ENCODE assay signal across 19 cellular contexts in the genomic region with DNA sequence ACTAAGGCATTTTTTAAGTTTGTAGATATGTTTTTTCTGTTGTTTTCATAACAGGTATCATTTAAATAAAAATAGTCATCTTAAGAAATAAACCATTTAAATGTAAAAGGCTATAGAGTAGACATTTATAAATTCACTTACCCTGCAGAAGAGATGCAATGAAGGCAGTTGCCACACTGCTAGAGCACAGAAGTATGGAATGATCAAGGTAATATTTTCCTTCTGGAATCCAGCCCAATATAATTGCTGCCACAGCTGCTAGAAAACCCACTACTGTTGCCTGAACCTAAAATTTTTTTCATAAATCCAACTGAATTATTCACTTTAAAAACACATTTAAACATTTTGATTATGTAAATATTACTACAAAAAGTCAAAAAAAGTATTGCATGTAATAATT.
"Had no signal": no experiment of that assay in that cellular context is flagged by ENCODE, and none has a peak within 500 bp of the region (broad histone marks: within the 10 kb centered on the region; RNA-seq: fewer than 3 reads in every experiment).

No MANE protein-coding gene starts in this region.

- H3K4me1 ChIP-seq: Peyer's patch, SJCRH30 had no signal

- H3K4me3 ChIP-seq: PC-9, Peyer's patch, SJCRH30 had no signal

- H3K9me3 ChIP-seq: Peyer's patch, SJCRH30 had no signal

- H3K27ac ChIP-seq: PC-9, Peyer's patch, SJCRH30 had no signal

- H3K36me3 ChIP-seq: SJCRH30 had no signal

- H3K27me3 ChIP-seq: Peyer's patch, SJCRH30 had no signal

- ATAC-seq: Right ventricle myocardium inferior, SK-N-SH treated with all-trans-retinoic acid at 6 μM for 48 hours, T-helper 17 cell had no signal

- DNase-seq: KBM-7; NCI-H1436; NCI-H1930; NCI-H2081; NCI-H2107; NCI-H345; NCI-H446 treated with DMSO at 0.1 percent for 48 hours; NCI-H510A treated with DMSO at 0.1 percent for 48 hours; NCI-H526; NCI-H748 treated with DMSO at 0.1 percent for 48 hours; NK-92 treated with Interleukin-12 subunit alpha and Interleukin-12 subunit beta, amount 100 ng/mL, for 24 hours; PC-9; Peyer's patch; SHP77 treated with DMSO at 0.1 percent for 48 hours; SJCRH30; T-helper 1 cell; T-helper 17 cell had no signal
